In genomic region chr2:138090330-138090729, GRCh38 we compare ENCODE assay signal across 8 cellular contexts.
A peak's percentile ranks its signal among the peaks of the same experiment; 100 is the strongest.
DNase-seq lines count a peak whose midpoint lies in the region; ATAC-seq and TF ChIP-seq lines count a peak whose summit lies in the region.

No MANE protein-coding gene starts in this region.

- no peak overlapping the region for H3K4me3 Mint-ChIP-seq in chondrocyte (ENCODE audit: unreplicated experiment)
- H3K4me3 Mint-ChIP-seq in nephron: no peak overlapping the region
- H3K4me3 Mint-ChIP-seq in activated T-helper 17 cell treated with anti-CD3 and anti-CD28 coated beads, Interleukin-2, amount 50 U/mL, for 72 hours: no peak overlapping the region

- intact Hi-C loops in heart left ventricle (cut with DNase I): loop anchor here in 5 of 10 donors (2.0 to 10.0 kb wide), 4 partner anchors 136 to 146 kb away; no protein-coding TSS in a partner anchor

- H3K27ac Mint-ChIP-seq in chondrocyte (ENCODE audit: unreplicated experiment): no peak overlapping the region
- no peak overlapping the region for H3K27ac Mint-ChIP-seq in nephron
- no peak overlapping the region for H3K27ac Mint-ChIP-seq in activated T-helper 17 cell treated with anti-CD3 and anti-CD28 coated beads, Interleukin-2, amount 50 U/mL, for 72 hours

- H3K9me3 Mint-ChIP-seq in chondrocyte (ENCODE audit: low read depth): no peaks in the 10 kb centered on the region
- H3K9me3 Mint-ChIP-seq in nephron: no peaks in the 10 kb centered on the region
- H3K9me3 Mint-ChIP-seq in activated T-helper 17 cell treated with anti-CD3 and anti-CD28 coated beads, Interleukin-2, amount 50 U/mL, for 72 hours: no peaks in the 10 kb centered on the region

- H3K4me1 ChIP-seq in heart left ventricle (peaks cover 0 to 9% (median 4%) of the 10 kb centered on the region in 12 donors), right atrium auricular region (peaks cover 0 to 8% of the 10 kb centered on the region in 2 donors)

- H3K27ac ChIP-seq in heart left ventricle: no peak overlapping the region
- H3K27ac ChIP-seq in right atrium auricular region: no peak overlapping the region

- no peak for TF ChIP-seq POLR2A in heart left ventricle (IDR thresholded peaks at IDR 0.05)

- H3K9me3 ChIP-seq in heart left ventricle (no peaks in the 10 kb centered on the region), right atrium auricular region (no peaks in the 10 kb centered on the region)

- H3K36me3 ChIP-seq in heart left ventricle (no peaks in the 10 kb centered on the region), right atrium auricular region (no peaks in the 10 kb centered on the region)

- WGBS in heart left ventricle, 4 donors: 87 to 95% (median 92%) methylated on average over 1 of the region's 1 CpG

- H3K4me3 ChIP-seq in heart left ventricle (no peak overlapping the region), right atrium auricular region (no peak overlapping the region)

- TF ChIP-seq CTCF in heart left ventricle (IDR thresholded peaks at IDR 0.05) (peak in 10 of 12 donors; percentile 30 to 61 (median 37)), right atrium auricular region (IDR thresholded peaks at IDR 0.05) (peak in 1 of 2 donors; percentile 60), chondrocyte (IDR thresholded peaks at IDR 0.05) (peak; percentile 73), nephron (IDR thresholded peaks at IDR 0.05; ENCODE audit: unreplicated experiment in 3 of 3) (peak; percentile 27 to 40 (median 37))

- H3K27me3 Mint-ChIP-seq in chondrocyte (ENCODE audit: low read depth): peaks cover 5% of the 10 kb centered on the region
- H3K27me3 Mint-ChIP-seq in nephron (ENCODE audit: low read depth): no peaks in the 10 kb centered on the region
- peaks cover 3% of the 10 kb centered on the region for H3K27me3 Mint-ChIP-seq in activated T-helper 17 cell treated with anti-CD3 and anti-CD28 coated beads, Interleukin-2, amount 50 U/mL, for 72 hours

- H3K27me3 ChIP-seq in heart left ventricle (no peaks in the 10 kb centered on the region), right atrium auricular region (no peaks in the 10 kb centered on the region)

- ATAC-seq in heart left ventricle (peak in 1 of 4 donors; percentile 42), HG02938 (IDR thresholded peaks at IDR 0.05; ENCODE audit: unreplicated experiment) (peak; percentile 89)
- ATAC-seq in activated T-helper 17 cell treated with anti-CD3 and anti-CD28 coated beads, Interleukin-2, amount 50 U/mL, for 72 hours (replicated peaks): no peak

- H3K36me3 Mint-ChIP-seq in chondrocyte (ENCODE audit: low read depth) (no peaks in the 10 kb centered on the region), nephron (ENCODE audit: low read depth) (no peaks in the 10 kb centered on the region)
- no peaks in the 10 kb centered on the region for H3K36me3 Mint-ChIP-seq in activated T-helper 17 cell treated with anti-CD3 and anti-CD28 coated beads, Interleukin-2, amount 50 U/mL, for 72 hours (ENCODE audit: low read depth)

- DNase-seq in heart left ventricle (no peak), right atrium auricular region (ENCODE audit: low spot score) (no peak), NCI-H446 treated with DMSO at 0.1 percent for 48 hours (lab: John Stamatoyannopoulos, UW) (peak; percentile 44), chondrocyte (ENCODE audit: low spot score) (no peak), GF-D8 (lab: John Stamatoyannopoulos, UW) (no peak)

- H3K4me1 Mint-ChIP-seq in chondrocyte (ENCODE audit: low read depth) (peaks cover 16% of the 10 kb centered on the region), nephron (peaks cover 7% of the 10 kb centered on the region)
- H3K4me1 Mint-ChIP-seq in activated T-helper 17 cell treated with anti-CD3 and anti-CD28 coated beads, Interleukin-2, amount 50 U/mL, for 72 hours: no peaks in the 10 kb centered on the region
